20 cellular contexts compared by ENCODE assay signal in the genomic region with DNA sequence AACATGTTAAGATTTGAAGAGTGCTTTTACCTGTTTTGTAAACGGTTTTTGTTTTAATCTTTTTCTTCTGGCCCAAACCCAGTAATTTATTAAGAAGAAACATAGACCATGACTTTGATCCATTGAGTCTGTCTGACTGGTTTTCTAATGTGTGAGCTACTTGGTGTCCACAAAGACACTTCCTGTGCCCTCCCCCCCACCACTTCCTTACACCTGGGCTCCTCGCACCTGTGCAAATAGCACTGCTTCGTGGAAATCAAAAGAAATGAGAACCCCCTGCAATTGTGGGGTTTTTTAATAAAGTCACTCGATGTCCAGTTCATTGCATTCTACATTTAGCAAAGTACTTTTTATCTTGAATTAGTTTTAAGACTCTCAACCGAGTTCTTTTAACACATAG.
DNase-seq lines count a peak whose midpoint lies in the region; ATAC-seq and TF ChIP-seq lines count a peak whose summit lies in the region.
"Had no signal": no experiment of that assay in that cellular context is flagged by ENCODE, and none has a peak within 500 bp of the region (broad histone marks: within the 10 kb centered on the region; RNA-seq: fewer than 3 reads in every experiment).

No MANE protein-coding gene starts in this region.

- H3K27ac Mint-ChIP-seq in progenitor cell of endocrine pancreas: peak overlapping the region; percentile 18
- H3K27ac Mint-ChIP-seq: T-helper 2 cell treated with Interferon-gamma antibody and Interleukin-4, amounts not matched to agents 5 μg/mL and 100 μg/mL, for 36 hours had no signal

- peaks cover 43% of the 10 kb centered on the region for H3K27me3 Mint-ChIP-seq in progenitor cell of endocrine pancreas
- H3K27me3 Mint-ChIP-seq: CD4-positive, CD25-positive, alpha-beta regulatory T cell had no signal

- TF ChIP-seq CTCF in progenitor cell of endocrine pancreas (IDR thresholded peaks at IDR 0.05; ENCODE audit: unreplicated experiment): no peak

- peak; percentile 33 for DNase-seq in NCI-H1436 (lab: John Stamatoyannopoulos, UW)
- no peak for DNase-seq in NCI-H1436 treated with DMSO at 0.1 percent for 48 hours (lab: John Stamatoyannopoulos, UW)
- DNase-seq in NCI-H1417 (lab: John Stamatoyannopoulos, UW): peak in 2 of 3 experiments; percentile 83 to 95
- peak; percentile 72 for DNase-seq in NCI-H748 treated with DMSO at 0.1 percent for 48 hours (lab: John Stamatoyannopoulos, UW)
- no peak for DNase-seq in progenitor cell of endocrine pancreas (ENCODE audit: low spot score, unreplicated experiment)
- DNase-seq: activated CD4-positive, alpha-beta T cell treated with anti-CD3 and anti-CD28 coated beads for 48 hours; activated naive CD4-positive, alpha-beta T cell; activated T-cell treated with anti-CD3 and anti-CD28 coated beads, Interleukin-2, amount 50 U/mL, for 48 hours; CD4-positive, CD25-positive, alpha-beta regulatory T cell; DND-41; H7; NCI-H1694 treated with DMSO at 0.1 percent for 48 hours; NCI-H526; psoas muscle; stomach; tibial artery had no signal

- H3K4me1 Mint-ChIP-seq in progenitor cell of endocrine pancreas (ENCODE audit: low read depth): peaks cover 20% of the 10 kb centered on the region

- H3K9me3 Mint-ChIP-seq in progenitor cell of endocrine pancreas (ENCODE audit: low read depth): no peaks in the 10 kb centered on the region
- H3K9me3 Mint-ChIP-seq: T-helper 2 cell treated with Interferon-gamma antibody and Interleukin-4, amounts not matched to agents 5 μg/mL and 100 μg/mL, for 36 hours had no signal

- no peaks in the 10 kb centered on the region for H3K36me3 Mint-ChIP-seq in progenitor cell of endocrine pancreas (ENCODE audit: insufficient read depth)
- H3K36me3 Mint-ChIP-seq: CD4-positive, CD25-positive, alpha-beta regulatory T cell had no signal

- H3K4me3 Mint-ChIP-seq in progenitor cell of endocrine pancreas (ENCODE audit: low read depth): no peak overlapping the region
- H3K4me3 Mint-ChIP-seq: CD4-positive, CD25-positive, alpha-beta regulatory T cell; T-helper 2 cell treated with Interferon-gamma antibody and Interleukin-4, amounts not matched to agents 5 μg/mL and 100 μg/mL, for 36 hours had no signal

- no peak for ATAC-seq in HG03342 (IDR thresholded peaks at IDR 0.05; ENCODE audit: unreplicated experiment)
- no peak for ATAC-seq in HG02981 (IDR thresholded peaks at IDR 0.05; ENCODE audit: unreplicated experiment)
- ATAC-seq in HG03457 (IDR thresholded peaks at IDR 0.05; ENCODE audit: unreplicated experiment): no peak
- ATAC-seq: psoas muscle had no signal

Comparison
In these comparisons a context has a peak if more than half of its experiments do, and no peak if none do; other contexts are left out.
1. DNase-seq: peak in NCI-H1436 (single experiment), NCI-H1417 (2 of 3) and NCI-H748 treated with DMSO at 0.1 percent for 48 hours (single experiment); none in NCI-H1436 treated with DMSO at 0.1 percent for 48 hours (single experiment) and progenitor cell of endocrine pancreas (single experiment).